ENCODE assay signal across 1 cellular context in the genomic region with DNA sequence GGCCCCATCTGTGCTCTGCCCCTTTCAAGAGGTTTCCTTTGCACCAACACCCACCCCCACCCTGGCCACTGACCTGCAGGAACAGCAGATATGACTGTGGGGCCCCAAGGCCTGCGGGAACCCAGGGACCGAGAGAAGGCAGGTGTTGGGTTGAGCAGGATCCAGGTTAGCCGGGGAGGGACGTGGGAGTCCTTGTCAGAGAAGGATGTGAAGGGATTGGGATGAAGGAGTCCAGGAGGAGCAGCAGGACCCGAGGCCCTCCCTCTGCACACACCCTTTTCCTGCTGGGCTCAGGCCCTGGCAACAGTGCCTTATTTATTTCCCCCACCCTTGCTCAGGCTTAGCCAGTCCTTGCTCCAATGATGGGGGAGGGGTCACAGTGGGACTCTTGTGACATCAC.
TF ChIP-seq lines count a peak whose summit lies in the region.

No MANE protein-coding gene starts in this region.

TF ChIP-seq in GM23338, 12 proteins besides CTCF, POLR2A, EP300 and RAD21 (continued from another document):
- TF ChIP-seq NANOG (IDR thresholded peaks at IDR 0.05; ENCODE audit: borderline replicate concordance) = no peak
- no peak for TF ChIP-seq CREB1 (CRISPR knock-in tag; IDR thresholded peaks at IDR 0.05; ENCODE audit: low read depth)
- no peak for TF ChIP-seq ZNF331 (CRISPR knock-in tag; IDR thresholded peaks at IDR 0.05; ENCODE audit: low read depth)
- TF ChIP-seq, protein P1, sequence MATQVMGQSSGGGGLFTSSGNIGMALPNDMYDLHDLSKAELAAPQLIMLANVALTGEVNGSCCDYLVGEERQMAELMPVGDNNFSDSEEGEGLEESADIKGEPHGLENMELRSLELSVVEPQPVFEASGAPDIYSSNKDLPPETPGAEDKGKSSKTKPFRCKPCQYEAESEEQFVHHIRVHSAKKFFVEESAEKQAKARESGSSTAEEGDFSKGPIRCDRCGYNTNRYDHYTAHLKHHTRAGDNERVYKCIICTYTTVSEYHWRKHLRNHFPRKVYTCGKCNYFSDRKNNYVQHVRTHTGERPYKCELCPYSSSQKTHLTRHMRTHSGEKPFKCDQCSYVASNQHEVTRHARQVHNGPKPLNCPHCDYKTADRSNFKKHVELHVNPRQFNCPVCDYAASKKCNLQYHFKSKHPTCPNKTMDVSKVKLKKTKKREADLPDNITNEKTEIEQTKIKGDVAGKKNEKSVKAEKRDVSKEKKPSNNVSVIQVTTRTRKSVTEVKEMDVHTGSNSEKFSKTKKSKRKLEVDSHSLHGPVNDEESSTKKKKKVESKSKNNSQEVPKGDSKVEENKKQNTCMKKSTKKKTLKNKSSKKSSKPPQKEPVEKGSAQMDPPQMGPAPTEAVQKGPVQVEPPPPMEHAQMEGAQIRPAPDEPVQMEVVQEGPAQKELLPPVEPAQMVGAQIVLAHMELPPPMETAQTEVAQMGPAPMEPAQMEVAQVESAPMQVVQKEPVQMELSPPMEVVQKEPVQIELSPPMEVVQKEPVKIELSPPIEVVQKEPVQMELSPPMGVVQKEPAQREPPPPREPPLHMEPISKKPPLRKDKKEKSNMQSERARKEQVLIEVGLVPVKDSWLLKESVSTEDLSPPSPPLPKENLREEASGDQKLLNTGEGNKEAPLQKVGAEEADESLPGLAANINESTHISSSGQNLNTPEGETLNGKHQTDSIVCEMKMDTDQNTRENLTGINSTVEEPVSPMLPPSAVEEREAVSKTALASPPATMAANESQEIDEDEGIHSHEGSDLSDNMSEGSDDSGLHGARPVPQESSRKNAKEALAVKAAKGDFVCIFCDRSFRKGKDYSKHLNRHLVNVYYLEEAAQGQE (IDR thresholded peaks at IDR 0.05; ENCODE audit: unreplicated experiment) = no peak
- TF ChIP-seq ZNF114 (CRISPR knock-in tag; IDR thresholded peaks at IDR 0.05) = no peak
- TF ChIP-seq STAT1 (IDR thresholded peaks at IDR 0.05; ENCODE audit: unreplicated experiment) = no peak
- no peak for TF ChIP-seq POLR2AphosphoS5 (IDR thresholded peaks at IDR 0.05; ENCODE audit: low read depth)
